12 cellular contexts compared by ENCODE assay signal in genomic region chr11:105077141-105077790, GRCh38. TPM values are rescaled to one million over a fixed set of nuclear protein-coding genes. Genes with fewer than 3 reads are reported as not detected.
DNase-seq lines count a peak whose midpoint lies in the region; ATAC-seq and FAIRE-seq lines count a peak whose summit lies in the region.
"Not testable (repeated sequence)": the region's sequence is repeated elsewhere in the genome, so short reads cannot be mapped to it uniquely, and the experiment has no call there.
"Had no signal": no experiment of that assay in that cellular context is flagged by ENCODE, and none has a peak within 500 bp of the region (broad histone marks: within the 10 kb centered on the region; RNA-seq: fewer than 3 reads in every experiment).

No MANE protein-coding gene starts in this region.

- intact Hi-C loops in activated naive CD4-positive, alpha-beta T cell treated with anti-CD3 and anti-CD28 coated beads for 36 hours (cut with micrococcal nuclease) = loop anchor here (1.0 to 5.0 kb wide), 2 partner anchors 220 to 370 kb away; no protein-coding TSS in a partner anchor

- ATAC-seq in GM19351 (IDR thresholded peaks at IDR 0.05; ENCODE audit: unreplicated experiment) (peak; percentile 61), HG03439 (IDR thresholded peaks at IDR 0.05; ENCODE audit: unreplicated experiment) (peak; percentile 63)

- peaks cover 13% of the 10 kb centered on the region for H3K27me3 Mint-ChIP-seq in activated T-cell treated with anti-CD3 and anti-CD28 coated beads, Interleukin-2, amount 50 U/mL, for 24 hours
- not testable (repeated sequence) for H3K27me3 Mint-ChIP-seq in activated naive CD4-positive, alpha-beta T cell treated with anti-CD3 and anti-CD28 coated beads for 36 hours (ENCODE audit: low read depth)

- DNase-seq in activated CD4-positive, alpha-beta T cell treated with anti-CD3 and anti-CD28 coated beads for 48 hours = peak; percentile 61
- DNase-seq in activated T-cell treated with anti-CD3 and anti-CD28 coated beads, Interleukin-2, amount 50 U/mL, for 24 hours = peak; percentile 31
- DNase-seq in activated naive CD4-positive, alpha-beta T cell treated with anti-CD3 and anti-CD28 coated beads for 36 hours = peak; percentile 65
- peak; percentile 37 for DNase-seq in dermis blood vessel endothelial cell
- DNase-seq in stimulated activated CD4-positive, alpha-beta T cell treated with anti-CD3 and anti-CD28 coated beads, Interleukin-4, amount 100 ng/mL, for 24 hours = peak; percentile 45
- DNase-seq in urothelium cell line (ENCODE audit: low spot score) = not testable (repeated sequence)

- CTCF ChIA-PET in activated naive CD4-positive, alpha-beta T cell treated with anti-CD3 and anti-CD28 coated beads for 36 hours (lab: Charles Lee) = not testable (repeated sequence)

- not testable (repeated sequence) for H3K36me3 Mint-ChIP-seq in activated T-cell treated with anti-CD3 and anti-CD28 coated beads, Interleukin-2, amount 50 U/mL, for 24 hours (ENCODE audit: low read depth); activated naive CD4-positive, alpha-beta T cell treated with anti-CD3 and anti-CD28 coated beads for 36 hours (ENCODE audit: low read depth)

- H3K9me3 Mint-ChIP-seq in activated T-cell treated with anti-CD3 and anti-CD28 coated beads, Interleukin-2, amount 50 U/mL, for 24 hours; activated naive CD4-positive, alpha-beta T cell treated with anti-CD3 and anti-CD28 coated beads for 36 hours: not testable (repeated sequence)

- H3K27ac Mint-ChIP-seq in activated T-cell treated with anti-CD3 and anti-CD28 coated beads, Interleukin-2, amount 50 U/mL, for 24 hours = peak overlapping the region; percentile 38
- not testable (repeated sequence) for H3K27ac Mint-ChIP-seq in activated naive CD4-positive, alpha-beta T cell treated with anti-CD3 and anti-CD28 coated beads for 36 hours

- peak overlapping the region; percentile 3 for H3K4me3 Mint-ChIP-seq in activated T-cell treated with anti-CD3 and anti-CD28 coated beads, Interleukin-2, amount 50 U/mL, for 24 hours
- H3K4me3 Mint-ChIP-seq in activated naive CD4-positive, alpha-beta T cell treated with anti-CD3 and anti-CD28 coated beads for 36 hours = not testable (repeated sequence)

- H3K4me1 Mint-ChIP-seq in activated T-cell treated with anti-CD3 and anti-CD28 coated beads, Interleukin-2, amount 50 U/mL, for 24 hours (ENCODE audit: low read depth) = peaks cover 28% of the 10 kb centered on the region
- peaks cover 20% of the 10 kb centered on the region for H3K4me1 Mint-ChIP-seq in activated naive CD4-positive, alpha-beta T cell treated with anti-CD3 and anti-CD28 coated beads for 36 hours (ENCODE audit: low read depth)

- FAIRE-seq in urothelium cell line (lab: Jason Lieb, UNC) = peak; percentile 67

RNA-seq across cellular contexts. Expression of gene CARD16, which starts 32.1 kb away (rescaled TPM):
- 10 to 100 TPM in 1 of 2 experiments, 1 to 10 TPM in 1; 9.5 to 10.9 TPM for total RNA-seq in activated naive CD4-positive, alpha-beta T cell treated with anti-CD3 and anti-CD28 coated beads for 36 hours
- total RNA-seq in dermis blood vessel endothelial cell = 70.3 and 86.3 TPM in 2 replicates
- total RNA-seq: H9, HT-29, NCI-H460 had no signal

RNA-seq across cellular contexts. Expression of gene CASP1, which starts 42.3 kb away (rescaled TPM):
- total RNA-seq in activated naive CD4-positive, alpha-beta T cell treated with anti-CD3 and anti-CD28 coated beads for 36 hours = 10 to 100 TPM; 23.8 to 24.5 TPM
- total RNA-seq in dermis blood vessel endothelial cell = 32.8 and 41.1 TPM in 2 replicates
- total RNA-seq: H9, HT-29 had no signal

RNA-seq across cellular contexts. Expression of gene CASP5, which starts 54.3 kb away (rescaled TPM):
- total RNA-seq in activated naive CD4-positive, alpha-beta T cell treated with anti-CD3 and anti-CD28 coated beads for 36 hours = not detected
- not detected in 2 replicates for total RNA-seq in dermis blood vessel endothelial cell
- total RNA-seq: H9, HT-29, SJCRH30 had no signal
